In the genomic region with DNA sequence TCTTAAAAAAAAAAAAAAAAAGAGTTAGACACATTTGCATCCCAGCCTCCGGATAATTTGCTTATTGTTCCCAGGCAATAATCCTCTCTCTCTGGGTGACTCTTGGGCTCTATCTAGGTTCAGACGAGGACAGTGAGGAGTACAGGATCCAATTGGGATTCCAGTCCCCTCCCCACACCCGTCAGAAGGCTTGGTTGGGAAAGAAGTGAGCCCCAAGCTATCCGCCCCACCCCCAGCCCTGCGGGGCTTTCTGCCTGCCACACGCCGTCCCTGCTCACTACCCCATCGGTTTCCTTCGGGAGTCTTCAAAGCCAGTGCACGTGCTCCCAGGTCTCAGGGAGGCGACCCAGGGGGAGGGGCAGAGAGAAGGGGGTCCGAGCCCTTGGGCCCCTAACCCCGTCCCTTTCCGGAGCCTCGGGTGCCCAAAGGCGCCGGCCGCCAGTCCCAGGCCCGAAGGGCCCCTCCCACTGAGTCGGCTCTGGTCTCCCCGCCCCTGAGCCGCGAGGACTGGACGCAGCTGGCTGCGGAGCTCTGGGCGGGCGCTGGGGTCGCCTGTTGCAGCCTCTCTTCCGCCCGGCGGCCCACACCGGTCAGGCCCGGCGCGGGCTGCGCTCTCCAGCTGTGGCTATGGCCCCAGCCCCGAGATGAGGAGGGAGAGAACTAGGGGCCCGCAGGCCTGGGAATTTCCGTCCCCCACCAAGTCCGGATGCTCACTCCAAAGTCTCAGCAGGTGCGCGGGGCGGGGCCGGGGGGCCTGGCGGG, we compare ENCODE assay signal across 1 cellular context.
A peak's percentile ranks its signal among the peaks of the same experiment; 100 is the strongest.
TF ChIP-seq lines count a peak whose summit lies in the region.

No MANE protein-coding gene starts in this region.

TF ChIP-seq in HepG2, 621 proteins besides CTCF, POLR2A, EP300 and RAD21 (continued from another document and continues in another):
- TF ChIP-seq GATAD1 (CRISPR knock-in tag; IDR thresholded peaks at IDR 0.05) (peak; percentile 53; the same call in 1 of the 2 replicates), ZNF441 (CRISPR knock-in tag; IDR thresholded peaks at IDR 0.05; ENCODE audit: borderline replicate concordance) (peak; percentile 92), DR1 (CRISPR knock-in tag; IDR thresholded peaks at IDR 0.05) (no peak), ZNF33A (CRISPR knock-in tag; IDR thresholded peaks at IDR 0.05; ENCODE audit: borderline replicate concordance) (no peak), ATF6 (CRISPR knock-in tag; conservative IDR thresholded peaks at IDR 0.05) (no peak), SNAPC2 (CRISPR knock-in tag; IDR thresholded peaks at IDR 0.05) (peak; percentile 80; the same call in 1 of the 2 replicates), AKNA (CRISPR knock-in tag; IDR thresholded peaks at IDR 0.05; ENCODE audit: borderline replicate concordance) (peak; percentile 75; the same call in 1 of the 2 replicates), ZXDC (CRISPR knock-in tag; IDR thresholded peaks at IDR 0.05) (no peak; the same call in 1 of the 2 replicates), ESRRA (CRISPR knock-in tag; IDR thresholded peaks at IDR 0.05; ENCODE audit: low read depth) (peak; percentile 31; the same call in 1 of the 2 replicates), ZNF678 (CRISPR knock-in tag; IDR thresholded peaks at IDR 0.05) (no peak), ARID4A (CRISPR knock-in tag; IDR thresholded peaks at IDR 0.05; ENCODE audit: borderline replicate concordance) (peak; percentile 71; the same call in 1 of the 2 replicates), ASH2L (IDR thresholded peaks at IDR 0.05; ENCODE audit: insufficient read length, low read depth, low read length) (peak; percentile 37), KDM4B (CRISPR knock-in tag; IDR thresholded peaks at IDR 0.05) (no peak; the same call in 1 of the 2 replicates), CBX5 (CRISPR knock-in tag; IDR thresholded peaks at IDR 0.05; ENCODE audit: borderline replicate concordance) (no peak), RNF2 (conservative IDR thresholded peaks at IDR 0.05; ENCODE audit: low read depth) (peak; percentile 63; the same call in 1 of the 2 replicates), DRAP1 (CRISPR knock-in tag; IDR thresholded peaks at IDR 0.05) (peak; percentile 72), ZNF577 (CRISPR knock-in tag; IDR thresholded peaks at IDR 0.05; ENCODE audit: borderline replicate concordance, low read depth) (no peak), SKIL (CRISPR knock-in tag; IDR thresholded peaks at IDR 0.05; ENCODE audit: borderline replicate concordance) (no peak), MTERF4 (CRISPR knock-in tag; IDR thresholded peaks at IDR 0.05) (0 out of 2 replicates have a peak, but pooled peaks have one; percentile 23), ERF (CRISPR knock-in tag; IDR thresholded peaks at IDR 0.05) (peak; percentile 74; the same call in 1 of the 2 replicates), IRX3 (CRISPR knock-in tag; IDR thresholded peaks at IDR 0.05; ENCODE audit: borderline replicate concordance, low read depth) (no peak), REL (CRISPR knock-in tag; conservative IDR thresholded peaks at IDR 0.05) (0 out of 2 replicates have a peak, but pooled peaks have one; percentile 53), ZNF761 (CRISPR knock-in tag; conservative IDR thresholded peaks at IDR 0.05) (peak; percentile 76; the same call in 1 of the 2 replicates), CHD2 (IDR thresholded peaks at IDR 0.05; ENCODE audit: low read depth, low read length) (no peak)
- TF ChIP-seq, protein P1, sequence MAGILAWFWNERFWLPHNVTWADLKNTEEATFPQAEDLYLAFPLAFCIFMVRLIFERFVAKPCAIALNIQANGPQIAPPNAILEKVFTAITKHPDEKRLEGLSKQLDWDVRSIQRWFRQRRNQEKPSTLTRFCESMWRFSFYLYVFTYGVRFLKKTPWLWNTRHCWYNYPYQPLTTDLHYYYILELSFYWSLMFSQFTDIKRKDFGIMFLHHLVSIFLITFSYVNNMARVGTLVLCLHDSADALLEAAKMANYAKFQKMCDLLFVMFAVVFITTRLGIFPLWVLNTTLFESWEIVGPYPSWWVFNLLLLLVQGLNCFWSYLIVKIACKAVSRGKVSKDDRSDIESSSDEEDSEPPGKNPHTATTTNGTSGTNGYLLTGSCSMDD (CRISPR knock-in tag; IDR thresholded peaks at IDR 0.05), result no peak
- TF ChIP-seq, protein P2, sequence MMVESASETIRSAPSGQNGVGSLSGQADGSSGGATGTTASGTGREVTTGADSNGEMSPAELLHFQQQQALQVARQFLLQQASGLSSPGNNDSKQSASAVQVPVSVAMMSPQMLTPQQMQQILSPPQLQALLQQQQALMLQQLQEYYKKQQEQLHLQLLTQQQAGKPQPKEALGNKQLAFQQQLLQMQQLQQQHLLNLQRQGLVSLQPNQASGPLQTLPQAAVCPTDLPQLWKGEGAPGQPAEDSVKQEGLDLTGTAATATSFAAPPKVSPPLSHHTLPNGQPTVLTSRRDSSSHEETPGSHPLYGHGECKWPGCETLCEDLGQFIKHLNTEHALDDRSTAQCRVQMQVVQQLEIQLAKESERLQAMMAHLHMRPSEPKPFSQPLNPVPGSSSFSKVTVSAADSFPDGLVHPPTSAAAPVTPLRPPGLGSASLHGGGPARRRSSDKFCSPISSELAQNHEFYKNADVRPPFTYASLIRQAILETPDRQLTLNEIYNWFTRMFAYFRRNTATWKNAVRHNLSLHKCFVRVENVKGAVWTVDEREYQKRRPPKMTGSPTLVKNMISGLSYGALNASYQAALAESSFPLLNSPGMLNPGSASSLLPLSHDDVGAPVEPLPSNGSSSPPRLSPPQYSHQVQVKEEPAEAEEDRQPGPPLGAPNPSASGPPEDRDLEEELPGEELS (CRISPR knock-in tag; IDR thresholded peaks at IDR 0.05), result peak; percentile 52; the same call in 1 of the 2 replicates
